1 cellular context compared by ENCODE assay signal in the genomic region with DNA sequence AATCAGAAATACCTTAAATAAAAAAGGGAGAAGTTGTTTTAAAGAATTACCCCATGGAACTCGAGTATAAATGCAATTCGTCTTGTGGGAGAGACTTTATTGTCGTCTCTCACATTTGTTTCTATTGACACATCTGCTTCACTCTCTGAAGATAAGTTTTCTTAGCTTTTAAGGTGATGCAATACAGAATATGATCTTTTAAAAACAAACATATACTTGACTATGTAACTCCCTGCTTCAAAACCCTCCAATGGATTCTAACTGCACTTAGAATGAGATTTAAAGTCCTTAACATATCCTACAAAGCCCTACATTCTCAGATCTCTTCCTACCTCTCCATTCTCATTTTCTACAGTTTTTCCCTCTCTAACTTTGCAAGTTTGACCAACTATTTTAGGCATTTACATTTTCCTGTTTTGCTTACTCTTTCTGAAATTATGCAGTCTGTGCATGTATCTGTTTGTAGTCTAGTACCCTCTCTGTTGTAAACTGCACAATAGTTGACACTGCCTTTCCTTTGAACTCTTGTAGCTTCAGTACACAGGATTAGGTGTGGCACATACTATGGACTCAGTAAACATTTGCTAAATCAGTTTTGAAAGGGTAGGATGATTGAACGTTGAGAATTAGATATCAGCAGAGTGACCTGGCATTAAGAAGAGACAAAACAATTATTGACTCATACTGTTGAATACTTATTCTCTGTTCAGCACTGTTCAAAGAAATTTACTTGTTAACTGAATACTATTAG.
A peak's percentile ranks its signal among the peaks of the same experiment; 100 is the strongest.
TF ChIP-seq lines count a peak whose summit lies in the region.

No MANE protein-coding gene starts in this region.

TF ChIP-seq in HepG2, 621 proteins besides CTCF, POLR2A, EP300 and RAD21:
- TF ChIP-seq ZNF687 (CRISPR knock-in tag; IDR thresholded peaks at IDR 0.05) (no peak), REPIN1 (CRISPR knock-in tag; IDR thresholded peaks at IDR 0.05; ENCODE audit: borderline replicate concordance, low read depth) (no peak), NFE2L1 (CRISPR knock-in tag; IDR thresholded peaks at IDR 0.05; ENCODE audit: borderline replicate concordance) (no peak), ZNF547 (CRISPR knock-in tag; IDR thresholded peaks at IDR 0.05) (no peak), KDM3A (CRISPR knock-in tag; IDR thresholded peaks at IDR 0.05; ENCODE audit: low read depth) (no peak), ZNF136 (CRISPR knock-in tag; IDR thresholded peaks at IDR 0.05; ENCODE audit: low read depth) (no peak), ZNF335 (CRISPR knock-in tag; IDR thresholded peaks at IDR 0.05) (no peak), TBX3 (IDR thresholded peaks at IDR 0.05; ENCODE audit: borderline replicate concordance) (peak; percentile 41; the same call in 1 of the 2 replicates), ZNF431 (CRISPR knock-in tag; IDR thresholded peaks at IDR 0.05; ENCODE audit: borderline replicate concordance, low read depth) (no peak), ZMYM2 (CRISPR knock-in tag; IDR thresholded peaks at IDR 0.05) (no peak), FOXP1 (IDR thresholded peaks at IDR 0.05) (no peak), FOXP1 (CRISPR knock-in tag; IDR thresholded peaks at IDR 0.05) (0 out of 2 replicates have a peak, but pooled peaks have one; percentile 35), ZFP37 (CRISPR knock-in tag; IDR thresholded peaks at IDR 0.05; ENCODE audit: borderline replicate concordance) (no peak), ELF4 (CRISPR knock-in tag; IDR thresholded peaks at IDR 0.05; ENCODE audit: borderline replicate concordance) (no peak)
